In genomic region chr13:98181106-98181815, GRCh38 we compare ENCODE assay signal across 27 cellular contexts. TPM values are rescaled to one million over a fixed set of nuclear protein-coding genes. Genes with fewer than 3 reads are reported as not detected.
A peak's percentile ranks its signal among the peaks of the same experiment; 100 is the strongest.
DNase-seq lines count a peak whose midpoint lies in the region; ATAC-seq, FAIRE-seq and TF ChIP-seq lines count a peak whose summit lies in the region.
"Had no signal": no experiment of that assay in that cellular context is flagged by ENCODE, and none has a peak within 500 bp of the region (broad histone marks: within the 10 kb centered on the region; RNA-seq: fewer than 3 reads in every experiment).

No MANE protein-coding gene starts in this region.

- H3K79me1 ChIP-seq in H9 (ENCODE audit: insufficient read depth, low read depth, low read length, poor library complexity, severe bottlenecking): peaks cover 12% of the 10 kb centered on the region

- H3K4me1 ChIP-seq in H9 (ENCODE audit: insufficient read depth, low read length): peaks cover 5% of the 10 kb centered on the region; the same call in 1 of the 2 replicates
- H3K4me1 ChIP-seq in astrocyte (ENCODE audit: insufficient read depth, low read length): peaks cover 7% of the 10 kb centered on the region
- peaks cover 4 to 15% (median 11%) of the 10 kb centered on the region in 4 donors for H3K4me1 ChIP-seq in esophagus muscularis mucosa

- H4K20me1 ChIP-seq in H9 (ENCODE audit: control insufficient read depth, insufficient read depth, insufficient read length): no peaks in the 10 kb centered on the region
- H4K20me1 ChIP-seq in astrocyte (ENCODE audit: insufficient read depth, low read length): peaks cover 4% of the 10 kb centered on the region

- H3K27me3 Mint-ChIP-seq in H9 (ENCODE audit: low read depth) (no peaks in the 10 kb centered on the region), astrocyte (ENCODE audit: low read depth, unreplicated experiment) (no peaks in the 10 kb centered on the region), nephron (ENCODE audit: low read depth) (no peaks in the 10 kb centered on the region)
- H3K27me3 Mint-ChIP-seq in activated T-helper 1 cell treated with anti-CD3 and anti-CD28 coated beads, Interleukin-12 subunit alpha, Interleukin-12 subunit beta, Interleukin-2, Interleukin-4 antibody, amounts not matched to agents 30 ng/mL and 10 ng/mL and 1 ng/mL, durations not matched to agents 14 hours and 24 hours and 36 hours (ENCODE audit: insufficient read depth): peaks cover 4% of the 10 kb centered on the region
- peaks cover 3% of the 10 kb centered on the region for H3K27me3 Mint-ChIP-seq in activated CD4-positive, alpha-beta memory T cell treated with anti-CD3 and anti-CD28 coated beads, Interleukin-2, amount 10 ng/mL, durations not matched to agents 7 days and 5 days
- H3K27me3 Mint-ChIP-seq: IgD-negative memory B cell had no signal

- no peak for ATAC-seq in GM21825 (IDR thresholded peaks at IDR 0.05; ENCODE audit: unreplicated experiment)
- ATAC-seq: CD8-positive, alpha-beta T cell; Right ventricle myocardium inferior had no signal

- H3T11ph ChIP-seq in H9 (ENCODE audit: low read length): peak overlapping the region; percentile 6

- H3K27ac ChIP-seq in H9 (ENCODE audit: insufficient read length, low read depth, low read length): no peak overlapping the region
- H3K27ac ChIP-seq in astrocyte (ENCODE audit: low read depth, low read length): peak overlapping the region; percentile 31
- no peak overlapping the region for H3K27ac ChIP-seq in esophagus muscularis mucosa (replicated peaks in 1 of 4)
- H3K27ac ChIP-seq: BLaER1 treated with 17β-estradiol and CSF1 and Interleukin-3, amounts not matched to agents 10 nM and 100 nM had no signal

- H3K79me2 ChIP-seq in H9 (ENCODE audit: insufficient read depth, low read length): peaks cover under 1% of the 10 kb centered on the region
- peaks cover 90% of the 10 kb centered on the region for H3K79me2 ChIP-seq in astrocyte (ENCODE audit: insufficient read depth, low read length)

- H4K91ac ChIP-seq in H9 (ENCODE audit: insufficient read length, low read depth, low read length): no peak overlapping the region

- H3K9ac ChIP-seq in H9 (ENCODE audit: extremely low read depth, insufficient read length, low read length): no peak overlapping the region
- H3K9ac ChIP-seq in astrocyte (ENCODE audit: low read length): no peak overlapping the region
- H3K9ac ChIP-seq: BLaER1 treated with 17β-estradiol and CSF1 and Interleukin-3, amounts not matched to agents 10 nM and 100 nM had no signal

- DNase-seq in H9 (no peak), astrocyte (ENCODE audit: low read depth) (peak; percentile 27), frontal cortex (ENCODE audit: low spot score in 2 of 2) (no peak), esophagus muscularis mucosa (ENCODE audit: extremely low spot score) (no peak)
- no peak for DNase-seq in activated T-helper 1 cell treated with anti-CD3 and anti-CD28 coated beads, Interleukin-12 subunit alpha, Interleukin-12 subunit beta, Interleukin-2, Interleukin-4 antibody, amounts not matched to agents 30 ng/mL and 10 ng/mL and 1 ng/mL, durations not matched to agents 14 hours and 24 hours and 36 hours (ENCODE audit: low spot score)
- no peak for DNase-seq in activated CD4-positive, alpha-beta memory T cell treated with anti-CD3 and anti-CD28 coated beads, Interleukin-2, amount 10 ng/mL, durations not matched to agents 7 days and 5 days
- DNase-seq: Calu3; CD8-positive, alpha-beta T cell; HFFc6; Kasumi-1; MM.1S; NCI-H1092 treated with DMSO at 0.1 percent for 48 hours; NCI-H748 treated with DMSO at 0.1 percent for 48 hours had no signal

- no peak overlapping the region for H2BK120ac ChIP-seq in H9 (ENCODE audit: low read depth, low read length, poor library complexity, severe bottlenecking)

- H3K4me3 Mint-ChIP-seq in H9 (no peak overlapping the region), astrocyte (ENCODE audit: unreplicated experiment) (no peak overlapping the region), nephron (no peak overlapping the region)
- no peak overlapping the region for H3K4me3 Mint-ChIP-seq in activated T-helper 1 cell treated with anti-CD3 and anti-CD28 coated beads, Interleukin-12 subunit alpha, Interleukin-12 subunit beta, Interleukin-2, Interleukin-4 antibody, amounts not matched to agents 30 ng/mL and 10 ng/mL and 1 ng/mL, durations not matched to agents 14 hours and 24 hours and 36 hours
- H3K4me3 Mint-ChIP-seq in activated CD4-positive, alpha-beta memory T cell treated with anti-CD3 and anti-CD28 coated beads, Interleukin-2, amount 10 ng/mL, durations not matched to agents 7 days and 5 days: no peak overlapping the region
- H3K4me3 Mint-ChIP-seq: CD8-positive, alpha-beta T cell; HFFc6; IgD-negative memory B cell had no signal

- FAIRE-seq in astrocyte (lab: Jason Lieb, UNC) (no peak), frontal cortex (lab: Jason Lieb, UNC) (peak; percentile 17)
- FAIRE-seq: GM12892, GM18507, RCC 7860 had no signal

- no peak overlapping the region for H3K14ac ChIP-seq in H9 (ENCODE audit: insufficient read depth, low read length)

- TF ChIP-seq POLR2A in esophagus muscularis mucosa (IDR thresholded peaks at IDR 0.05; ENCODE audit: low read depth): no peak

- POLR2A ChIA-PET in activated CD4-positive, alpha-beta memory T cell treated with anti-CD3 and anti-CD28 coated beads, Interleukin-2, amount 10 ng/mL, durations not matched to agents 7 days and 5 days (lab: Charles Lee): no interaction called here

- no peak overlapping the region for H4K5ac ChIP-seq in H9 (ENCODE audit: insufficient read length, low read depth, low read length)

- no peak overlapping the region for H2AK5ac ChIP-seq in H9 (ENCODE audit: insufficient read length, low read length)

- H3K9me3 ChIP-seq in H9 (ENCODE audit: control insufficient read depth, low read depth, low read length) (no peaks in the 10 kb centered on the region), astrocyte (ENCODE audit: insufficient read depth, low read depth, low read length) (no peaks in the 10 kb centered on the region), esophagus muscularis mucosa (no peaks in the 10 kb centered on the region)

- H2BK5ac ChIP-seq in H9 (ENCODE audit: insufficient read length, low read length): no peak overlapping the region

- H3K4me3 ChIP-seq in astrocyte (ENCODE audit: insufficient read depth, low read depth, low read length) (no peak overlapping the region), esophagus muscularis mucosa (no peak overlapping the region)
- H3K4me3 ChIP-seq: BLaER1 treated with 17β-estradiol and CSF1 and Interleukin-3, amounts not matched to agents 10 nM and 100 nM had no signal

- H3K18ac ChIP-seq in H9 (ENCODE audit: insufficient read length, low read depth, low read length): no peak overlapping the region

- intact Hi-C loops in activated T-helper 1 cell treated with anti-CD3 and anti-CD28 coated beads, Interleukin-12 subunit alpha, Interleukin-12 subunit beta, Interleukin-2, Interleukin-4 antibody, amounts not matched to agents 30 ng/mL and 10 ng/mL and 1 ng/mL, durations not matched to agents 14 hours and 24 hours and 36 hours (cut with micrococcal nuclease): no loop called here
- intact Hi-C loops in esophagus muscularis mucosa (cut with DNase I): no loop called here

- H3K27ac Mint-ChIP-seq in H9: 0 out of 7 replicates have a peak overlapping the region, but pooled peaks of 1 of the 3 experiments have one; percentile 44
- H3K27ac Mint-ChIP-seq in astrocyte (ENCODE audit: unreplicated experiment): peak overlapping the region; percentile 63
- peak overlapping the region; percentile 50 to 83 (median 77) for H3K27ac Mint-ChIP-seq in nephron
- no peak overlapping the region for H3K27ac Mint-ChIP-seq in activated T-helper 1 cell treated with anti-CD3 and anti-CD28 coated beads, Interleukin-12 subunit alpha, Interleukin-12 subunit beta, Interleukin-2, Interleukin-4 antibody, amounts not matched to agents 30 ng/mL and 10 ng/mL and 1 ng/mL, durations not matched to agents 14 hours and 24 hours and 36 hours
- H3K27ac Mint-ChIP-seq in activated CD4-positive, alpha-beta memory T cell treated with anti-CD3 and anti-CD28 coated beads, Interleukin-2, amount 10 ng/mL, durations not matched to agents 7 days and 5 days: no peak overlapping the region
- H3K27ac Mint-ChIP-seq: CD8-positive, alpha-beta T cell; IgD-negative memory B cell had no signal

- no peaks in the 10 kb centered on the region for H3K9me3 Mint-ChIP-seq in H9
- peaks cover 5% of the 10 kb centered on the region for H3K9me3 Mint-ChIP-seq in astrocyte (ENCODE audit: unreplicated experiment)
- peaks cover 10% of the 10 kb centered on the region for H3K9me3 Mint-ChIP-seq in nephron
- H3K9me3 Mint-ChIP-seq in activated T-helper 1 cell treated with anti-CD3 and anti-CD28 coated beads, Interleukin-12 subunit alpha, Interleukin-12 subunit beta, Interleukin-2, Interleukin-4 antibody, amounts not matched to agents 30 ng/mL and 10 ng/mL and 1 ng/mL, durations not matched to agents 14 hours and 24 hours and 36 hours: no peaks in the 10 kb centered on the region
- no peaks in the 10 kb centered on the region for H3K9me3 Mint-ChIP-seq in activated CD4-positive, alpha-beta memory T cell treated with anti-CD3 and anti-CD28 coated beads, Interleukin-2, amount 10 ng/mL, durations not matched to agents 7 days and 5 days
- H3K9me3 Mint-ChIP-seq: CD8-positive, alpha-beta T cell; HFFc6; IgD-negative memory B cell had no signal

- no CpG with 5 or more reads among the region's 7 CpGs for WGBS in H9 (ENCODE audit: extremely low coverage, insufficient read length, low lambda C conversion rate)
- 95% methylated on average over 7 of the region's 7 CpGs for WGBS in esophagus muscularis mucosa

- H2BK12ac ChIP-seq in H9 (ENCODE audit: insufficient read length, low read depth, low read length): no peak overlapping the region

- no peak overlapping the region for H3K23ac ChIP-seq in H9 (ENCODE audit: insufficient read length, low read depth, low read length)

- TF ChIP-seq CTCF in H9 (conservative IDR thresholded peaks at IDR 0.05): no peak
- TF ChIP-seq CTCF in astrocyte (IDR thresholded peaks at IDR 0.05; ENCODE audit: insufficient read depth, low read depth, low read length): no peak
- no peak for TF ChIP-seq CTCF in nephron (IDR thresholded peaks at IDR 0.05; ENCODE audit: unreplicated experiment in 3 of 3)
- TF ChIP-seq CTCF in esophagus muscularis mucosa (IDR thresholded peaks at IDR 0.05): no peak

- H3K27me3 ChIP-seq in H9 (ENCODE audit: insufficient read depth, low read length): no peaks in the 10 kb centered on the region
- no peaks in the 10 kb centered on the region for H3K27me3 ChIP-seq in astrocyte (ENCODE audit: insufficient read depth, low read length)
- no peaks in the 10 kb centered on the region for H3K27me3 ChIP-seq in esophagus muscularis mucosa
- H3K27me3 ChIP-seq: BLaER1 treated with 17β-estradiol and CSF1 and Interleukin-3, amounts not matched to agents 10 nM and 100 nM had no signal

- H2BK20ac ChIP-seq in H9 (ENCODE audit: low read depth, low read length, poor library complexity, severe bottlenecking): no peak overlapping the region

- H3K4me2 ChIP-seq in H9 (ENCODE audit: insufficient read depth, insufficient read length, low read length) (no peak overlapping the region), astrocyte (ENCODE audit: low read length) (no peak overlapping the region)

- no peak overlapping the region for H4K8ac ChIP-seq in H9 (replicated peaks; ENCODE audit: insufficient read length, low read depth, low read length)

- H3K56ac ChIP-seq in H9 (ENCODE audit: insufficient read length, low read depth, low read length): no peak overlapping the region

- H2AFZ ChIP-seq in H9 (ENCODE audit: low read length): no peak overlapping the region
- no peak overlapping the region for H2AFZ ChIP-seq in astrocyte (ENCODE audit: low read depth, low read length)

- peaks cover 4 to 14% (median 13%) of the 10 kb centered on the region in 3 experiments; a peak in 4 of 7 replicates for H3K36me3 Mint-ChIP-seq in H9 (ENCODE audit: insufficient read depth in 1 of 3, low read depth in 3 of 3)
- peaks cover 17% of the 10 kb centered on the region for H3K36me3 Mint-ChIP-seq in astrocyte (ENCODE audit: low read depth, unreplicated experiment)
- H3K36me3 Mint-ChIP-seq in nephron (ENCODE audit: low read depth): peaks cover 39% of the 10 kb centered on the region
- no peaks in the 10 kb centered on the region for H3K36me3 Mint-ChIP-seq in activated T-helper 1 cell treated with anti-CD3 and anti-CD28 coated beads, Interleukin-12 subunit alpha, Interleukin-12 subunit beta, Interleukin-2, Interleukin-4 antibody, amounts not matched to agents 30 ng/mL and 10 ng/mL and 1 ng/mL, durations not matched to agents 14 hours and 24 hours and 36 hours (ENCODE audit: low read depth)
- H3K36me3 Mint-ChIP-seq in activated CD4-positive, alpha-beta memory T cell treated with anti-CD3 and anti-CD28 coated beads, Interleukin-2, amount 10 ng/mL, durations not matched to agents 7 days and 5 days (ENCODE audit: low read depth): no peaks in the 10 kb centered on the region
- H3K36me3 Mint-ChIP-seq: CD8-positive, alpha-beta T cell had no signal

- no peak overlapping the region for H3K4ac ChIP-seq in H9 (ENCODE audit: low read depth, low read length)

- no peak for TF ChIP-seq EP300 in esophagus muscularis mucosa (IDR thresholded peaks at IDR 0.05)

- CTCF ChIA-PET in activated CD4-positive, alpha-beta memory T cell treated with anti-CD3 and anti-CD28 coated beads, Interleukin-2, amount 10 ng/mL, durations not matched to agents 7 days and 5 days (lab: Charles Lee): no interaction called here

- no peaks in the 10 kb centered on the region for H3K36me3 ChIP-seq in astrocyte (ENCODE audit: insufficient read depth, low read length)
- peaks cover 0 to 9% (median 0%) of the 10 kb centered on the region in 4 donors for H3K36me3 ChIP-seq in esophagus muscularis mucosa

- H3K4me1 Mint-ChIP-seq in H9 (peaks cover 35 to 38% of the 10 kb centered on the region in 2 experiments), astrocyte (ENCODE audit: low read depth, unreplicated experiment) (peaks cover 32% of the 10 kb centered on the region), nephron (peaks cover 57% of the 10 kb centered on the region)
- H3K4me1 Mint-ChIP-seq in activated T-helper 1 cell treated with anti-CD3 and anti-CD28 coated beads, Interleukin-12 subunit alpha, Interleukin-12 subunit beta, Interleukin-2, Interleukin-4 antibody, amounts not matched to agents 30 ng/mL and 10 ng/mL and 1 ng/mL, durations not matched to agents 14 hours and 24 hours and 36 hours (ENCODE audit: low read depth): no peaks in the 10 kb centered on the region
- H3K4me1 Mint-ChIP-seq in activated CD4-positive, alpha-beta memory T cell treated with anti-CD3 and anti-CD28 coated beads, Interleukin-2, amount 10 ng/mL, durations not matched to agents 7 days and 5 days: no peaks in the 10 kb centered on the region
- H3K4me1 Mint-ChIP-seq: IgD-negative memory B cell had no signal

- no peak overlapping the region for H2BK15ac ChIP-seq in H9 (ENCODE audit: low read depth, low read length)

- H3K23me2 ChIP-seq in H9 (ENCODE audit: insufficient read length, low read depth, low read length, poor library complexity, severe bottlenecking): peaks cover 3% of the 10 kb centered on the region

RNA-seq across cellular contexts. Expression of gene RNF113B, which starts 4.2 kb away (rescaled TPM):
- total RNA-seq in H9 (2021) (not detected in 2 replicates), astrocyte (not detected in 2 replicates), frontal cortex (not detected), esophagus muscularis mucosa (not detected)
- total RNA-seq in activated T-helper 1 cell treated with anti-CD3 and anti-CD28 coated beads, Interleukin-12 subunit alpha, Interleukin-12 subunit beta, Interleukin-2, Interleukin-4 antibody, amounts not matched to agents 30 ng/mL and 10 ng/mL and 1 ng/mL, durations not matched to agents 14 hours and 24 hours and 36 hours: not detected in 2 replicates
- not detected for total RNA-seq in activated CD4-positive, alpha-beta memory T cell treated with anti-CD3 and anti-CD28 coated beads, Interleukin-2, amount 10 ng/mL, durations not matched to agents 7 days and 5 days
- total RNA-seq: A673; Calu3; CD8-positive, alpha-beta T cell; H4; HFFc6; HT1080; NCI-H460; OCI-LY7; Right ventricle myocardium inferior; SK-MEL-5 had no signal

RNA-seq across cellular contexts. Expression of gene FARP1, which starts 38.4 kb away (rescaled TPM):
- total RNA-seq in H9 (2021) (95.9 and 97.4 TPM in 2 replicates), astrocyte (99.9 and 128 TPM in 2 replicates), frontal cortex (92.5 TPM), esophagus muscularis mucosa (10 to 100 TPM; 21.2 to 56.5 (median 35.1) TPM)
- total RNA-seq in activated T-helper 1 cell treated with anti-CD3 and anti-CD28 coated beads, Interleukin-12 subunit alpha, Interleukin-12 subunit beta, Interleukin-2, Interleukin-4 antibody, amounts not matched to agents 30 ng/mL and 10 ng/mL and 1 ng/mL, durations not matched to agents 14 hours and 24 hours and 36 hours: 0.34 and 0.42 TPM in 2 replicates
- under 1 TPM; 0.50 to 0.75 TPM for total RNA-seq in activated CD4-positive, alpha-beta memory T cell treated with anti-CD3 and anti-CD28 coated beads, Interleukin-2, amount 10 ng/mL, durations not matched to agents 7 days and 5 days
- total RNA-seq: OCI-LY7 had no signal

Comparison
In these comparisons a context has a peak if more than half of its experiments do, and no peak if none do; other contexts are left out.
1. H3K27ac Mint-ChIP-seq: peak in astrocyte (single experiment) and nephron (3 of 3); none in activated T-helper 1 cell treated with anti-CD3 and anti-CD28 coated beads, Interleukin-12 subunit alpha, Interleukin-12 subunit beta, Interleukin-2, Interleukin-4 antibody, amounts not matched to agents 30 ng/mL and 10 ng/mL and 1 ng/mL, durations not matched to agents 14 hours and 24 hours and 36 hours (single experiment) and activated CD4-positive, alpha-beta memory T cell treated with anti-CD3 and anti-CD28 coated beads, Interleukin-2, amount 10 ng/mL, durations not matched to agents 7 days and 5 days (single experiment).
2. RNA of gene FARP1, which starts 38.4 kb away (total RNA-seq): 99.9 to 128 TPM in astrocyte, 95.9 to 97.4 TPM in H9, 92.5 TPM in frontal cortex (single experiment) and 21.2 to 56.5 TPM in esophagus muscularis mucosa; 0.50 to 0.75 TPM in activated CD4-positive, alpha-beta memory T cell treated with anti-CD3 and anti-CD28 coated beads, Interleukin-2, amount 10 ng/mL, durations not matched to agents 7 days and 5 days and 0.34 to 0.42 TPM in activated T-helper 1 cell treated with anti-CD3 and anti-CD28 coated beads, Interleukin-12 subunit alpha, Interleukin-12 subunit beta, Interleukin-2, Interleukin-4 antibody, amounts not matched to agents 30 ng/mL and 10 ng/mL and 1 ng/mL, durations not matched to agents 14 hours and 24 hours and 36 hours; every median in the first group is over 10 times any median in the second.